17 cellular contexts compared by ENCODE assay signal in genomic region chr3:50817756-50818518, GRCh38.
"Had no signal": no experiment of that assay in that cellular context is flagged by ENCODE, and none has a peak within 500 bp of the region (broad histone marks: within the 10 kb centered on the region; RNA-seq: fewer than 3 reads in every experiment).

No MANE protein-coding gene starts in this region.

- H3K4me3 ChIP-seq: body of pancreas, left ventricle myocardium inferior, psoas muscle, right lobe of liver, tibial nerve had no signal

- H3K4me1 ChIP-seq: body of pancreas, left ventricle myocardium inferior, psoas muscle, right lobe of liver, tibial nerve had no signal

- H3K9me3 Mint-ChIP-seq: activated naive CD4-positive, alpha-beta T cell treated with anti-CD3 and anti-CD28 coated beads, Interleukin-2, amount 50 U/mL, for 72 hours; central memory CD8-positive, alpha-beta T cell; dendritic cell treated with granulocyte-macrophage colony-stimulating factor and Interleukin-4, amounts not matched to agents 40 ng/mL and 50 ng/mL, for 4 days; memory B cell; stimulated activated naive B cell treated with anti-CD40 and anti-IgM and Interleukin-4, amounts not matched to agents 10 μg/mL and 1 μg/mL and 100 μg/mL, for 72 hours had no signal

- H3K27me3 Mint-ChIP-seq: central memory CD8-positive, alpha-beta T cell; memory B cell had no signal

- H3K27ac Mint-ChIP-seq: activated naive CD4-positive, alpha-beta T cell treated with anti-CD3 and anti-CD28 coated beads, Interleukin-2, amount 50 U/mL, for 72 hours; dendritic cell treated with granulocyte-macrophage colony-stimulating factor and Interleukin-4, amounts not matched to agents 40 ng/mL and 50 ng/mL, for 4 days; memory B cell; nephron progenitor cell; stimulated activated naive B cell treated with anti-CD40 and anti-IgM and Interleukin-4, amounts not matched to agents 10 μg/mL and 1 μg/mL and 100 μg/mL, for 72 hours had no signal

- H3K9me3 ChIP-seq: body of pancreas, psoas muscle, right lobe of liver, tibial nerve had no signal

- H3K27ac ChIP-seq: body of pancreas, left ventricle myocardium inferior, psoas muscle, right lobe of liver, tibial nerve had no signal

- H3K4me1 Mint-ChIP-seq: central memory CD8-positive, alpha-beta T cell; memory B cell; nephron progenitor cell; stimulated activated naive B cell treated with anti-CD40 and anti-IgM and Interleukin-4, amounts not matched to agents 10 μg/mL and 1 μg/mL and 100 μg/mL, for 72 hours had no signal

- H3K4me3 Mint-ChIP-seq: central memory CD8-positive, alpha-beta T cell; dendritic cell treated with granulocyte-macrophage colony-stimulating factor and Interleukin-4, amounts not matched to agents 40 ng/mL and 50 ng/mL, for 4 days; memory B cell; nephron progenitor cell; stimulated activated naive B cell treated with anti-CD40 and anti-IgM and Interleukin-4, amounts not matched to agents 10 μg/mL and 1 μg/mL and 100 μg/mL, for 72 hours had no signal

- H3K36me3 ChIP-seq: left ventricle myocardium inferior, right lobe of liver, tibial nerve had no signal

- DNase-seq: activated effector memory CD4-positive, alpha-beta T cell treated with Interleukin-2 at 50 U/mL for 16 hours; activated T-cell treated with anti-CD3 and anti-CD28 coated beads, Interleukin-2, amount 50 U/mL, for 1 hour; amniotic stem cell; body of pancreas; kidney; left ventricle myocardium inferior; nephron progenitor cell; psoas muscle; right lobe of liver; stimulated activated CD4-positive, alpha-beta T cell treated with anti-CD3 and anti-CD28 coated beads, Interleukin-2, amount 100 ng/mL, for 24 hours; stimulated activated naive B cell treated with anti-CD40 and anti-IgM and Interleukin-4, amounts not matched to agents 10 μg/mL and 1 μg/mL and 100 μg/mL, for 72 hours had no signal

- H3K36me3 Mint-ChIP-seq: activated naive CD4-positive, alpha-beta T cell treated with anti-CD3 and anti-CD28 coated beads, Interleukin-2, amount 50 U/mL, for 72 hours; memory B cell; stimulated activated naive B cell treated with anti-CD40 and anti-IgM and Interleukin-4, amounts not matched to agents 10 μg/mL and 1 μg/mL and 100 μg/mL, for 72 hours had no signal

- ATAC-seq: activated naive CD4-positive, alpha-beta T cell treated with anti-CD3 and anti-CD28 coated beads, Interleukin-2, amount 50 U/mL, for 72 hours; body of pancreas; esophagus mucosa; psoas muscle; right lobe of liver; stimulated activated naive B cell treated with anti-CD40 and anti-IgM and Interleukin-4, amounts not matched to agents 10 μg/mL and 1 μg/mL and 100 μg/mL, for 72 hours had no signal

- H3K27me3 ChIP-seq: body of pancreas, right lobe of liver, tibial nerve had no signal
